ENCODE assay signal across 3 cellular contexts in the genomic region with DNA sequence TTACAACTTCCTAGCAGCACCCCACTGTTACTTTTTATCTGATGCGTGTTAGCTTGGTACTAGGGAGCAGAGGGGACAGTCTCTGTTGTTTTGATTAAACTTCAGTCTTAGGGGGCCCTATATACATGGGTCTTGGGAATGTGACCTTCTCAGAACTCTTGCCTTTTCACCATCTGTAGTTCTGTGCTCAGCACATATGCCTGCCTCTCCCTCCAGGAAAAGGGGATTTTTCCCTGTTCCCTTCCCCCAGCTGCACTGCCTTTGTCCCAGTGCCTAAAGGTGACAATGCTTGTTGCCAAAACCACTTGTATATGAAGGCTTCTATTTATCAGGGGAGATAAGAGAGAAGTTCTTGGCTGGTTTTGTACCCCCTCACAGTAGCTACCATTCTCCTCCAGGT.
TF ChIP-seq lines count a peak whose summit lies in the region.

No MANE protein-coding gene starts in this region.

TF ChIP-seq in GM23338, 12 proteins besides CTCF, POLR2A, EP300 and RAD21:
- TF ChIP-seq NANOG (IDR thresholded peaks at IDR 0.05; ENCODE audit: borderline replicate concordance) (no peak), ZNF114 (CRISPR knock-in tag; IDR thresholded peaks at IDR 0.05) (no peak), EZH2phosphoT487 (IDR thresholded peaks at IDR 0.05; ENCODE audit: unreplicated experiment) (no peak), STAT1 (IDR thresholded peaks at IDR 0.05; ENCODE audit: unreplicated experiment) (no peak), EZH2 (IDR thresholded peaks at IDR 0.05; ENCODE audit: low read depth, unreplicated experiment) (no peak)
- TF ChIP-seq, protein P1, sequence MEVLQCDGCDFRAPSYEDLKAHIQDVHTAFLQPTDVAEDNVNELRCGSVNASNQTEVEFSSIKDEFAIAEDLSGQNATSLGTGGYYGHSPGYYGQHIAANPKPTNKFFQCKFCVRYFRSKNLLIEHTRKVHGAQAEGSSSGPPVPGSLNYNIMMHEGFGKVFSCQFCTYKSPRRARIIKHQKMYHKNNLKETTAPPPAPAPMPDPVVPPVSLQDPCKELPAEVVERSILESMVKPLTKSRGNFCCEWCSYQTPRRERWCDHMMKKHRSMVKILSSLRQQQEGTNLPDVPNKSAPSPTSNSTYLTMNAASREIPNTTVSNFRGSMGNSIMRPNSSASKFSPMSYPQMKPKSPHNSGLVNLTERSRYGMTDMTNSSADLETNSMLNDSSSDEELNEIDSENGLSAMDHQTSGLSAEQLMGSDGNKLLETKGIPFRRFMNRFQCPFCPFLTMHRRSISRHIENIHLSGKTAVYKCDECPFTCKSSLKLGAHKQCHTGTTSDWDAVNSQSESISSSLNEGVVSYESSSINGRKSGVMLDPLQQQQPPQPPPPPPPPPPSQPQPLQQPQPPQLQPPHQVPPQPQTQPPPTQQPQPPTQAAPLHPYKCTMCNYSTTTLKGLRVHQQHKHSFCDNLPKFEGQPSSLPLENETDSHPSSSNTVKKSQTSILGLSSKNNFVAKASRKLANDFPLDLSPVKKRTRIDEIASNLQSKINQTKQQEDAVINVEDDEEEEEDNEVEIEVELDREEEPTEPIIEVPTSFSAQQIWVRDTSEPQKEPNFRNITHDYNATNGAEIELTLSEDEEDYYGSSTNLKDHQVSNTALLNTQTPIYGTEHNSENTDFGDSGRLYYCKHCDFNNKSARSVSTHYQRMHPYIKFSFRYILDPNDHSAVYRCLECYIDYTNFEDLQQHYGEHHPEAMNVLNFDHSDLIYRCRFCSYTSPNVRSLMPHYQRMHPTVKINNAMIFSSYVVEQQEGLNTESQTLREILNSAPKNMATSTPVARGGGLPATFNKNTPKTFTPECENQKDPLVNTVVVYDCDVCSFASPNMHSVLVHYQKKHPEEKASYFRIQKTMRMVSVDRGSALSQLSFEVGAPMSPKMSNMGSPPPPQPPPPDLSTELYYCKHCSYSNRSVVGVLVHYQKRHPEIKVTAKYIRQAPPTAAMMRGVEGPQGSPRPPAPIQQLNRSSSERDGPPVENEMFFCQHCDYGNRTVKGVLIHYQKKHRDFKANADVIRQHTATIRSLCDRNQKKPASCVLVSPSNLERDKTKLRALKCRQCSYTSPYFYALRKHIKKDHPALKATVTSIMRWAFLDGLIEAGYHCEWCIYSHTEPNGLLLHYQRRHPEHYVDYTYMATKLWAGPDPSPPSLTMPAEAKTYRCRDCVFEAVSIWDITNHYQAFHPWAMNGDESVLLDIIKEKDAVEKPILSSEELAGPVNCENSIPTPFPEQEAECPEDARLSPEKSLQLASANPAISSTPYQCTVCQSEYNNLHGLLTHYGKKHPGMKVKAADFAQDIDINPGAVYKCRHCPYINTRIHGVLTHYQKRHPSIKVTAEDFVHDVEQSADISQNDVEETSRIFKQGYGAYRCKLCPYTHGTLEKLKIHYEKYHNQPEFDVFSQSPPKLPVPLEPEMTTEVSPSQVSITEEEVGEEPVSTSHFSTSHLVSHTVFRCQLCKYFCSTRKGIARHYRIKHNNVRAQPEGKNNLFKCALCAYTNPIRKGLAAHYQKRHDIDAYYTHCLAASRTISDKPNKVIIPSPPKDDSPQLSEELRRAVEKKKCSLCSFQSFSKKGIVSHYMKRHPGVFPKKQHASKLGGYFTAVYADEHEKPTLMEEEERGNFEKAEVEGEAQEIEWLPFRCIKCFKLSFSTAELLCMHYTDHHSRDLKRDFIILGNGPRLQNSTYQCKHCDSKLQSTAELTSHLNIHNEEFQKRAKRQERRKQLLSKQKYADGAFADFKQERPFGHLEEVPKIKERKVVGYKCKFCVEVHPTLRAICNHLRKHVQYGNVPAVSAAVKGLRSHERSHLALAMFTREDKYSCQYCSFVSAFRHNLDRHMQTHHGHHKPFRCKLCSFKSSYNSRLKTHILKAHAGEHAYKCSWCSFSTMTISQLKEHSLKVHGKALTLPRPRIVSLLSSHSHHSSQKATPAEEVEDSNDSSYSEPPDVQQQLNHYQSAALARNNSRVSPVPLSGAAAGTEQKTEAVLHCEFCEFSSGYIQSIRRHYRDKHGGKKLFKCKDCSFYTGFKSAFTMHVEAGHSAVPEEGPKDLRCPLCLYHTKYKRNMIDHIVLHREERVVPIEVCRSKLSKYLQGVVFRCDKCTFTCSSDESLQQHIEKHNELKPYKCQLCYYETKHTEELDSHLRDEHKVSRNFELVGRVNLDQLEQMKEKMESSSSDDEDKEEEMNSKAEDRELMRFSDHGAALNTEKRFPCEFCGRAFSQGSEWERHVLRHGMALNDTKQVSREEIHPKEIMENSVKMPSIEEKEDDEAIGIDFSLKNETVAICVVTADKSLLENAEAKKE (CRISPR knock-in tag; IDR thresholded peaks at IDR 0.05) = no peak

TF ChIP-seq in WTC11, 78 proteins besides CTCF, POLR2A, EP300 and RAD21:
- TF ChIP-seq, protein P2, sequence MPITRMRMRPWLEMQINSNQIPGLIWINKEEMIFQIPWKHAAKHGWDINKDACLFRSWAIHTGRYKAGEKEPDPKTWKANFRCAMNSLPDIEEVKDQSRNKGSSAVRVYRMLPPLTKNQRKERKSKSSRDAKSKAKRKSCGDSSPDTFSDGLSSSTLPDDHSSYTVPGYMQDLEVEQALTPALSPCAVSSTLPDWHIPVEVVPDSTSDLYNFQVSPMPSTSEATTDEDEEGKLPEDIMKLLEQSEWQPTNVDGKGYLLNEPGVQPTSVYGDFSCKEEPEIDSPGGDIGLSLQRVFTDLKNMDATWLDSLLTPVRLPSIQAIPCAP (CRISPR knock-in tag; IDR thresholded peaks at IDR 0.05) = no peak
- no peak for TF ChIP-seq NR3C1 (CRISPR knock-in tag; conservative IDR thresholded peaks at IDR 0.05; ENCODE audit: low read depth)
- no peak for TF ChIP-seq ETV6 (CRISPR knock-in tag; IDR thresholded peaks at IDR 0.05)
- TF ChIP-seq SMAD3 (CRISPR knock-in tag; IDR thresholded peaks at IDR 0.05; ENCODE audit: borderline replicate concordance) = no peak
- no peak for TF ChIP-seq KAT7 (CRISPR knock-in tag; IDR thresholded peaks at IDR 0.05; ENCODE audit: borderline replicate concordance)
- TF ChIP-seq ZNF671 (CRISPR knock-in tag; IDR thresholded peaks at IDR 0.05) = no peak
- no peak for TF ChIP-seq NFE2L1 (CRISPR knock-in tag; IDR thresholded peaks at IDR 0.05)
- TF ChIP-seq, protein P3, sequence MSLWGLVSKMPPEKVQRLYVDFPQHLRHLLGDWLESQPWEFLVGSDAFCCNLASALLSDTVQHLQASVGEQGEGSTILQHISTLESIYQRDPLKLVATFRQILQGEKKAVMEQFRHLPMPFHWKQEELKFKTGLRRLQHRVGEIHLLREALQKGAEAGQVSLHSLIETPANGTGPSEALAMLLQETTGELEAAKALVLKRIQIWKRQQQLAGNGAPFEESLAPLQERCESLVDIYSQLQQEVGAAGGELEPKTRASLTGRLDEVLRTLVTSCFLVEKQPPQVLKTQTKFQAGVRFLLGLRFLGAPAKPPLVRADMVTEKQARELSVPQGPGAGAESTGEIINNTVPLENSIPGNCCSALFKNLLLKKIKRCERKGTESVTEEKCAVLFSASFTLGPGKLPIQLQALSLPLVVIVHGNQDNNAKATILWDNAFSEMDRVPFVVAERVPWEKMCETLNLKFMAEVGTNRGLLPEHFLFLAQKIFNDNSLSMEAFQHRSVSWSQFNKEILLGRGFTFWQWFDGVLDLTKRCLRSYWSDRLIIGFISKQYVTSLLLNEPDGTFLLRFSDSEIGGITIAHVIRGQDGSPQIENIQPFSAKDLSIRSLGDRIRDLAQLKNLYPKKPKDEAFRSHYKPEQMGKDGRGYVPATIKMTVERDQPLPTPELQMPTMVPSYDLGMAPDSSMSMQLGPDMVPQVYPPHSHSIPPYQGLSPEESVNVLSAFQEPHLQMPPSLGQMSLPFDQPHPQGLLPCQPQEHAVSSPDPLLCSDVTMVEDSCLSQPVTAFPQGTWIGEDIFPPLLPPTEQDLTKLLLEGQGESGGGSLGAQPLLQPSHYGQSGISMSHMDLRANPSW (CRISPR knock-in tag; conservative IDR thresholded peaks at IDR 0.05; ENCODE audit: low read depth) = no peak
- TF ChIP-seq, protein P4, sequence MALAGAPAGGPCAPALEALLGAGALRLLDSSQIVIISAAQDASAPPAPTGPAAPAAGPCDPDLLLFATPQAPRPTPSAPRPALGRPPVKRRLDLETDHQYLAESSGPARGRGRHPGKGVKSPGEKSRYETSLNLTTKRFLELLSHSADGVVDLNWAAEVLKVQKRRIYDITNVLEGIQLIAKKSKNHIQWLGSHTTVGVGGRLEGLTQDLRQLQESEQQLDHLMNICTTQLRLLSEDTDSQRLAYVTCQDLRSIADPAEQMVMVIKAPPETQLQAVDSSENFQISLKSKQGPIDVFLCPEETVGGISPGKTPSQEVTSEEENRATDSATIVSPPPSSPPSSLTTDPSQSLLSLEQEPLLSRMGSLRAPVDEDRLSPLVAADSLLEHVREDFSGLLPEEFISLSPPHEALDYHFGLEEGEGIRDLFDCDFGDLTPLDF (CRISPR knock-in tag; IDR thresholded peaks at IDR 0.05) = no peak
- TF ChIP-seq, protein P5, sequence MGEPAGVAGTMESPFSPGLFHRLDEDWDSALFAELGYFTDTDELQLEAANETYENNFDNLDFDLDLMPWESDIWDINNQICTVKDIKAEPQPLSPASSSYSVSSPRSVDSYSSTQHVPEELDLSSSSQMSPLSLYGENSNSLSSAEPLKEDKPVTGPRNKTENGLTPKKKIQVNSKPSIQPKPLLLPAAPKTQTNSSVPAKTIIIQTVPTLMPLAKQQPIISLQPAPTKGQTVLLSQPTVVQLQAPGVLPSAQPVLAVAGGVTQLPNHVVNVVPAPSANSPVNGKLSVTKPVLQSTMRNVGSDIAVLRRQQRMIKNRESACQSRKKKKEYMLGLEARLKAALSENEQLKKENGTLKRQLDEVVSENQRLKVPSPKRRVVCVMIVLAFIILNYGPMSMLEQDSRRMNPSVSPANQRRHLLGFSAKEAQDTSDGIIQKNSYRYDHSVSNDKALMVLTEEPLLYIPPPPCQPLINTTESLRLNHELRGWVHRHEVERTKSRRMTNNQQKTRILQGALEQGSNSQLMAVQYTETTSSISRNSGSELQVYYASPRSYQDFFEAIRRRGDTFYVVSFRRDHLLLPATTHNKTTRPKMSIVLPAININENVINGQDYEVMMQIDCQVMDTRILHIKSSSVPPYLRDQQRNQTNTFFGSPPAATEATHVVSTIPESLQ (CRISPR knock-in tag; IDR thresholded peaks at IDR 0.05) = no peak

TF ChIP-seq in H1, 55 proteins besides CTCF, POLR2A, EP300 and RAD21 (continues in another document):
- no peak for TF ChIP-seq MAFK (IDR thresholded peaks at IDR 0.05; ENCODE audit: low read depth, low read length)
- no peak for TF ChIP-seq CTBP2 (IDR thresholded peaks at IDR 0.05; ENCODE audit: borderline replicate concordance, insufficient read depth, insufficient read length, low read length)
- TF ChIP-seq SUZ12 (IDR thresholded peaks at IDR 0.05; ENCODE audit: low read length) = no peak
- no peak for TF ChIP-seq KDM4A (IDR thresholded peaks at IDR 0.05; ENCODE audit: low read depth, low read length, severe bottlenecking)
- no peak for TF ChIP-seq GABPA (IDR thresholded peaks at IDR 0.05; ENCODE audit: borderline replicate concordance, insufficient read depth, low read length)
- no peak for TF ChIP-seq GTF2F1 (IDR thresholded peaks at IDR 0.05; ENCODE audit: borderline replicate concordance, low read depth, low read length)
- no peak for TF ChIP-seq KDM5A (IDR thresholded peaks at IDR 0.05; ENCODE audit: low read length)
- no peak for TF ChIP-seq JUND (IDR thresholded peaks at IDR 0.05; ENCODE audit: low read length)
- no peak for TF ChIP-seq RXRA (IDR thresholded peaks at IDR 0.05; ENCODE audit: insufficient read depth, low read depth, low read length)
- no peak for TF ChIP-seq POLR2AphosphoS5 (IDR thresholded peaks at IDR 0.05; ENCODE audit: low read depth, low read length)
- TF ChIP-seq HDAC2 (IDR thresholded peaks at IDR 0.05; ENCODE audit: borderline replicate concordance in 1 of 2, low read depth in 2 of 2, low read length in 2 of 2) = no peak
- no peak for TF ChIP-seq CHD1 (IDR thresholded peaks at IDR 0.05; ENCODE audit: low read depth, low read length)
- TF ChIP-seq RFX5 (IDR thresholded peaks at IDR 0.05; ENCODE audit: borderline replicate concordance, low read depth, low read length) = no peak
- no peak for TF ChIP-seq TEAD4 (IDR thresholded peaks at IDR 0.05; ENCODE audit: low read depth, low read length)
- TF ChIP-seq RNF2 (IDR thresholded peaks at IDR 0.05; ENCODE audit: borderline replicate concordance, low read depth, low read length, missing control alignments, poor library complexity, severe bottlenecking) = no peak
